8 cellular contexts compared by ENCODE assay signal in the genomic region with DNA sequence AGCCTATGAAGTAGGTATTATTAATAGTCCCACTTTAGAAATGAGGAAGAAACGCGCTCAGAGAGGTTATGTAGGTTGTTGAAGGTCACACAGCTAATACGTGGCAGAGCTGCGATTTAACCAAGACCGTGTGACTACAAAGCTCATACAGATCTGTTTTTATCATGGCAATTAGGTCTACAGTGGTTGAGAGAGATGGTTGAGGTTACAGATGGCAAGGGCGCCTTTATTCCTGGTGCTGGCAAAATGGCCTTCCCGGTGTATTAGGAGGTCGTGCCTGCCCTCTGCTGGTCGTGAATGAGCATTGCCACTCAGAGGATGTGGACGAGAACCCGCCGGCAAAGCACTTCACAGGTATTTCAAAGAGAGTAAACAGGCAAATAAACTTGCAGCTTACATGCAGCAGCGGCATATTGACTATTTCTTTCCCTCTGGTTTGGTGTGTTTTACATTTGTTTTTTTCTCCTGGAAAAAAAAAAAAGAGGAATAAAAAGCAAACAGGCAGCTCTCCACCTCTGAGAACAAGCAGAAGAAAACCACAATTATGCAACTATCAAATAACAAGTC.
DNase-seq lines count a peak whose midpoint lies in the region; ATAC-seq, FAIRE-seq and TF ChIP-seq lines count a peak whose summit lies in the region.

No MANE protein-coding gene starts in this region.

- CTCF ChIA-PET in mammary epithelial cell (lab: Charles Lee; ENCODE audit: low non-redundant PET), result interaction anchor here (0.7 to 0.8 kb wide), 2 partner anchors 356 to 484 kb away, joined by 5 to 7 read pairs; no protein-coding TSS in a partner anchor

- no peaks in the 10 kb centered on the region for H3K9me2 ChIP-seq in DOHH2 (replicated peaks; ENCODE audit: control insufficient read depth, low read length)

- H3K4me2 ChIP-seq in DOHH2 (ENCODE audit: low read length) (no peak overlapping the region), mammary epithelial cell (ENCODE audit: insufficient read depth, low read depth, low read length) (no peak overlapping the region), keratinocyte (ENCODE audit: control insufficient read depth, extremely low read depth, insufficient read depth, low read depth, low read length) (no peak overlapping the region)

- peak; percentile 68 for ATAC-seq in HG02852 (IDR thresholded peaks at IDR 0.05; ENCODE audit: unreplicated experiment)
- ATAC-seq in HG03354 (IDR thresholded peaks at IDR 0.05; ENCODE audit: poor library complexity, severe bottlenecking, unreplicated experiment), result no peak

- in situ Hi-C loops in mammary epithelial cell (cut with MboI; ENCODE audit: low sequenced_read_pairs in 2 of 2), result loop anchor here (5.0 to 10.0 kb wide), 2 partner anchors 356 to 788 kb away; no protein-coding TSS in a partner anchor

- H3F3A ChIP-seq in DOHH2 (ENCODE audit: control insufficient read depth, insufficient read depth), result no peaks in the 10 kb centered on the region

- FAIRE-seq in keratinocyte (lab: Jason Lieb, UNC), result peak; percentile 36

- H3K9ac ChIP-seq in mammary epithelial cell (ENCODE audit: insufficient read depth, low read length) (no peak overlapping the region), keratinocyte (ENCODE audit: control insufficient read depth, extremely low read depth, insufficient read depth, low read length) (no peak overlapping the region)

- H3K4me1 ChIP-seq in DOHH2 (ENCODE audit: control insufficient read depth, low read length) (no peaks in the 10 kb centered on the region), mammary epithelial cell (ENCODE audit: insufficient read depth, low read length) (no peaks in the 10 kb centered on the region), keratinocyte (ENCODE audit: control insufficient read depth, extremely low read depth, insufficient read depth, low read length) (no peaks in the 10 kb centered on the region)

- H3K36me3 ChIP-seq in DOHH2 (ENCODE audit: control insufficient read depth, low read length), result no peaks in the 10 kb centered on the region
- H3K36me3 ChIP-seq in WERI-Rb-1, result no peaks in the 10 kb centered on the region
- H3K36me3 ChIP-seq in mammary epithelial cell (ENCODE audit: insufficient read depth, low read length), result no peaks in the 10 kb centered on the region
- no peaks in the 10 kb centered on the region for H3K36me3 ChIP-seq in keratinocyte (ENCODE audit: control insufficient read depth in 2 of 2, extremely low read depth in 1 of 2, insufficient read depth in 2 of 2, low read length in 2 of 2)

- H3K79me2 ChIP-seq in DOHH2 (ENCODE audit: control insufficient read depth, low read length), result no peaks in the 10 kb centered on the region
- no peaks in the 10 kb centered on the region for H3K79me2 ChIP-seq in mammary epithelial cell (ENCODE audit: insufficient read depth, low read length)
- H3K79me2 ChIP-seq in keratinocyte (ENCODE audit: control insufficient read depth, insufficient read depth, low read length), result no peaks in the 10 kb centered on the region

- BruUV-seq in mammary epithelial cell (replicated peaks; lab: Mats Ljungman, UMichigan), result no TSS peak

- H4K20me1 ChIP-seq in DOHH2 (ENCODE audit: control insufficient read depth, insufficient read depth, low read depth, low read length) (no peaks in the 10 kb centered on the region), mammary epithelial cell (ENCODE audit: insufficient read depth, low read length) (no peaks in the 10 kb centered on the region), keratinocyte (ENCODE audit: control insufficient read depth, extremely low read depth, insufficient read depth, low read length) (no peaks in the 10 kb centered on the region)

- H3K27ac ChIP-seq in DOHH2 (ENCODE audit: low read depth, low read length) (no peak overlapping the region), WERI-Rb-1 (no peak overlapping the region; the same call in 1 of the 2 replicates), mammary epithelial cell (ENCODE audit: insufficient read depth, low read depth, low read length) (no peak overlapping the region), keratinocyte (ENCODE audit: control insufficient read depth, insufficient read depth, low read length) (no peak overlapping the region)

- peak; percentile 88 for TF ChIP-seq CTCF in DOHH2 (IDR thresholded peaks at IDR 0.05; ENCODE audit: low read depth, low read length, poor library complexity, severe bottlenecking)
- TF ChIP-seq CTCF in WERI-Rb-1 (IDR thresholded peaks at IDR 0.05; ENCODE audit: low read depth, low read length), result peak; percentile 84
- peak; percentile 90 to 92 for TF ChIP-seq CTCF in mammary epithelial cell (conservative IDR thresholded peaks at IDR 0.05 in 1 of 2, IDR thresholded peaks at IDR 0.05 in 1 of 2; ENCODE audit: extremely low read depth in 1 of 2, insufficient read depth in 1 of 2, low read depth in 1 of 2, low read length in 2 of 2)
- TF ChIP-seq CTCF in keratinocyte (optimal IDR thresholded peaks at IDR 0.05 in 1 of 3, IDR thresholded peaks at IDR 0.05 in 1 of 3, conservative IDR thresholded peaks at IDR 0.05 in 1 of 3; ENCODE audit: extremely low read depth in 1 of 3, insufficient read depth in 2 of 3, low read length in 3 of 3), result peak; percentile 89 to 97 (median 91)

- dilution Hi-C loops in mammary epithelial cell (cut with HindIII; ENCODE audit: low sequenced_read_pairs) (loop anchor here (25.0 kb wide), 1 partner anchor 406 kb away; no protein-coding TSS in a partner anchor), keratinocyte (cut with MboI; ENCODE audit: extremely low pct_ligation_motif_present, low sequenced_read_pairs) (no loop called here)

- DNase-seq in NCI-H2196 (lab: John Stamatoyannopoulos, UW; ENCODE audit: unreplicated experiment) (peak; percentile 83), WERI-Rb-1 (peak; percentile 78), mammary epithelial cell (peak; percentile 38), keratinocyte (ENCODE audit: low read depth, low spot score) (peak; percentile 13)
- DNase-seq in stimulated activated CD4-positive, alpha-beta T cell treated with anti-CD3 and anti-CD28 coated beads, Interleukin-1b, Interleukin-23, amount 100 ng/mL, for 48 hours, result peak; percentile 57

- H3K9me3 ChIP-seq in DOHH2 (ENCODE audit: control insufficient read depth, insufficient read depth, low read length) (no peaks in the 10 kb centered on the region), WERI-Rb-1 (ENCODE audit: severe bottlenecking) (no peaks in the 10 kb centered on the region), mammary epithelial cell (replicated peaks; ENCODE audit: insufficient read depth, low read length) (no peaks in the 10 kb centered on the region), keratinocyte (ENCODE audit: control insufficient read depth, low read depth, low read length) (no peaks in the 10 kb centered on the region)

- H3K4me3 ChIP-seq in DOHH2 (ENCODE audit: low read length) (no peak overlapping the region), WERI-Rb-1 (ENCODE audit: low read depth, low read length) (no peak overlapping the region), mammary epithelial cell (replicated peaks in 1 of 3; ENCODE audit: insufficient read depth in 1 of 3, low read depth in 2 of 3, low read length in 3 of 3) (no peak overlapping the region), keratinocyte (ENCODE audit: control insufficient read depth in 2 of 3, extremely low read depth in 1 of 3, insufficient read depth in 2 of 3, low read depth in 1 of 3, low read length in 3 of 3) (no peak overlapping the region)

- H2AFZ ChIP-seq in mammary epithelial cell (ENCODE audit: low read depth, low read length), result no peak overlapping the region
- H2AFZ ChIP-seq in keratinocyte (ENCODE audit: control insufficient read depth, low read length), result no peak overlapping the region

- H3K27me3 ChIP-seq in DOHH2 (ENCODE audit: control insufficient read depth, low read length), result peaks cover 6% of the 10 kb centered on the region
- no peaks in the 10 kb centered on the region for H3K27me3 ChIP-seq in WERI-Rb-1 (ENCODE audit: insufficient read depth, low read depth, severe bottlenecking)
- H3K27me3 ChIP-seq in mammary epithelial cell (ENCODE audit: insufficient read depth, low read length), result no peaks in the 10 kb centered on the region
- H3K27me3 ChIP-seq in keratinocyte (ENCODE audit: control insufficient read depth, extremely low read depth, insufficient read depth, low read length), result peaks cover 2% of the 10 kb centered on the region

- H3K9me1 ChIP-seq in keratinocyte (ENCODE audit: control insufficient read depth, extremely low read depth, insufficient read depth, low read length), result no peaks in the 10 kb centered on the region

- 17% methylated on average over 12 of the region's 13 CpGs for WGBS in mammary epithelial cell (ENCODE audit: low coverage, missing lambda C conversion rate)

- intact Hi-C loops in mammary epithelial cell (cut with micrococcal nuclease), result loop anchor here (1.0 to 5.0 kb wide), 8 partner anchors 170 to 780 kb away; no protein-coding TSS in a partner anchor

Comparison
In these comparisons a context has a peak if more than half of its experiments do, and no peak if none do; other contexts are left out.
1. DNase-seq: peak in every context shown above with its lines; median percentile 83 in NCI-H2196; 78 in WERI-Rb-1; 57 in stimulated activated CD4-positive, alpha-beta T cell treated with anti-CD3 and anti-CD28 coated beads, Interleukin-1b, Interleukin-23, amount 100 ng/mL, for 48 hours; 38 in mammary epithelial cell; 13 in keratinocyte.